In genomic region chr10:26835025-26835424, GRCh38 we compare ENCODE assay signal across 30 cellular contexts.
"Had no signal": no experiment of that assay in that cellular context is flagged by ENCODE, and none has a peak within 500 bp of the region (broad histone marks: within the 10 kb centered on the region; RNA-seq: fewer than 3 reads in every experiment).

No MANE protein-coding gene starts in this region.

- H3K27me3 ChIP-seq: brain microvascular endothelial cell, cardiac muscle cell had no signal

- H3K36me3 ChIP-seq: brain microvascular endothelial cell, cardiac muscle cell had no signal

- DNase-seq: activated CD4-positive, alpha-beta memory T cell treated with anti-CD3 and anti-CD28 coated beads for 36 hours; activated CD4-positive, alpha-beta T cell treated with anti-CD3 and anti-CD28 coated beads for 48 hours; activated CD8-positive, alpha-beta memory T cell treated with anti-CD3 and anti-CD28 coated beads, Interleukin-2, amount 50 U/mL, for 4 hours; activated effector memory CD4-positive, alpha-beta T cell treated with anti-CD3 and anti-CD28 coated beads, Interleukin-2, amount 50 U/mL, for 16 hours; activated naive CD4-positive, alpha-beta T cell treated with anti-CD3 and anti-CD28 coated beads for 36 hours; activated naive CD8-positive, alpha-beta T cell treated with anti-CD3 and anti-CD28 coated beads for 36 hours; brain microvascular endothelial cell; cerebellar nuclear complex; MV-4-11; NCI-H1092 treated with DMSO at 0.1 percent for 48 hours; NCI-H1417 treated with DMSO at 0.1 percent for 48 hours; NCI-H1694; NCI-H2029; NCI-H2107; NCI-H2171 treated with DMSO at 0.1 percent for 48 hours; NCI-H510A treated with DMSO at 0.1 percent for 48 hours; NCI-H69; NK-92 treated with Interleukin-12 subunit alpha and Interleukin-12 subunit beta, amount 100 ng/mL, for 24 hours; OCI-M1; RPMI8226; T-cell; T-helper 2 cell; T1000 had no signal

- H3K27ac Mint-ChIP-seq: activated CD4-positive, alpha-beta memory T cell treated with anti-CD3 and anti-CD28 coated beads for 36 hours; activated naive CD4-positive, alpha-beta T cell treated with anti-CD3 and anti-CD28 coated beads for 36 hours; activated naive CD8-positive, alpha-beta T cell treated with anti-CD3 and anti-CD28 coated beads for 36 hours; activated T-helper 1 cell treated with anti-CD3 and anti-CD28 coated beads, Interleukin-12 subunit alpha, Interleukin-12 subunit beta, Interleukin-2, Interleukin-4 antibody, amounts not matched to agents 30 ng/mL and 10 ng/mL and 1 ng/mL, durations not matched to agents 14 hours and 24 hours and 36 hours; T-cell had no signal

- H3K4me3 ChIP-seq: cardiac muscle cell, SK-N-MC had no signal

- H3K27me3 Mint-ChIP-seq: activated CD4-positive, alpha-beta memory T cell treated with anti-CD3 and anti-CD28 coated beads for 36 hours; activated naive CD8-positive, alpha-beta T cell treated with anti-CD3 and anti-CD28 coated beads for 36 hours; T-cell had no signal

- H3K27ac ChIP-seq: brain microvascular endothelial cell, cardiac muscle cell, KMS-11, SK-N-MC, VCaP had no signal

- ATAC-seq: Panc1, Right ventricle myocardium inferior, T-cell had no signal

- H3K4me3 Mint-ChIP-seq: activated CD4-positive, alpha-beta memory T cell treated with anti-CD3 and anti-CD28 coated beads for 36 hours; activated naive CD4-positive, alpha-beta T cell treated with anti-CD3 and anti-CD28 coated beads for 36 hours; activated naive CD8-positive, alpha-beta T cell treated with anti-CD3 and anti-CD28 coated beads for 36 hours; activated T-helper 1 cell treated with anti-CD3 and anti-CD28 coated beads, Interleukin-12 subunit alpha, Interleukin-12 subunit beta, Interleukin-2, Interleukin-4 antibody, amounts not matched to agents 30 ng/mL and 10 ng/mL and 1 ng/mL, durations not matched to agents 14 hours and 24 hours and 36 hours had no signal
